Comparison of ENCODE assay signal across 19 cellular contexts in genomic region chr16:17445421-17445820, GRCh38.
"Had no signal": no experiment of that assay in that cellular context is flagged by ENCODE, and none has a peak within 500 bp of the region (broad histone marks: within the 10 kb centered on the region; RNA-seq: fewer than 3 reads in every experiment).

No MANE protein-coding gene starts in this region.

- H3K4me3 ChIP-seq: lung, spleen had no signal

- H3K27ac ChIP-seq: neutrophil had no signal

- DNase-seq: effector memory CD8-positive, alpha-beta T cell; foreskin melanocyte; head of caudate nucleus; hippocampal formation; left colon; left ventricle myocardium superior; mesenchymal stem cell; midbrain; posterior cingulate gyrus; spleen; stimulated activated CD4-positive, alpha-beta T cell treated with anti-CD3 and anti-CD28 coated beads, Interleukin-2, amount 100 ng/mL, for 24 hours; stimulated activated CD4-positive, alpha-beta T cell treated with anti-CD3 and anti-CD28 coated beads, Interleukin-4, amount 100 ng/mL, for 4 hours; stimulated activated naive B cell treated with anti-CD40 and anti-IgM and Interleukin-4, amounts not matched to agents 10 μg/mL and 1 μg/mL and 100 μg/mL, for 72 hours; stimulated activated naive CD8-positive, alpha-beta T cell treated with anti-CD3 and anti-CD28 coated beads, Interleukin-15, amount 100 ng/mL, for 72 hours; trophoblast cell had no signal

- H3K27ac Mint-ChIP-seq: stimulated activated naive B cell treated with anti-CD40 and anti-IgM and Interleukin-4, amounts not matched to agents 10 μg/mL and 1 μg/mL and 100 μg/mL, for 72 hours; stimulated activated naive CD8-positive, alpha-beta T cell treated with anti-CD3 and anti-CD28 coated beads, Interleukin-15, amount 100 ng/mL, for 72 hours had no signal

- H3K27me3 Mint-ChIP-seq: effector memory CD8-positive, alpha-beta T cell; natural killer cell treated with Interleukin-12 subunit alpha and Interleukin-12 subunit beta and Interleukin-15 and Interleukin-18, amount 100 ng/mL, for 72 hours; stimulated activated naive B cell treated with anti-CD40 and anti-IgM and Interleukin-4, amounts not matched to agents 10 μg/mL and 1 μg/mL and 100 μg/mL, for 72 hours; stimulated activated naive CD8-positive, alpha-beta T cell treated with anti-CD3 and anti-CD28 coated beads, Interleukin-15, amount 100 ng/mL, for 72 hours had no signal

- H3K4me3 Mint-ChIP-seq: effector memory CD8-positive, alpha-beta T cell; natural killer cell treated with Interleukin-12 subunit alpha and Interleukin-12 subunit beta and Interleukin-15 and Interleukin-18, amount 100 ng/mL, for 72 hours; stimulated activated naive B cell treated with anti-CD40 and anti-IgM and Interleukin-4, amounts not matched to agents 10 μg/mL and 1 μg/mL and 100 μg/mL, for 72 hours; stimulated activated naive CD8-positive, alpha-beta T cell treated with anti-CD3 and anti-CD28 coated beads, Interleukin-15, amount 100 ng/mL, for 72 hours had no signal

- H3K9me3 Mint-ChIP-seq: effector memory CD8-positive, alpha-beta T cell; natural killer cell treated with Interleukin-12 subunit alpha and Interleukin-12 subunit beta and Interleukin-15 and Interleukin-18, amount 100 ng/mL, for 72 hours had no signal

- H3K27me3 ChIP-seq: neutrophil, spleen had no signal

- H3K9me3 ChIP-seq: neutrophil, spleen had no signal

- ATAC-seq: effector memory CD8-positive, alpha-beta T cell; left colon; left ventricle myocardium superior; natural killer cell treated with Interleukin-12 subunit alpha and Interleukin-12 subunit beta and Interleukin-15 and Interleukin-18, amount 100 ng/mL, for 72 hours; sciatic nerve; stimulated activated naive B cell treated with anti-CD40 and anti-IgM and Interleukin-4, amounts not matched to agents 10 μg/mL and 1 μg/mL and 100 μg/mL, for 72 hours; stimulated activated naive CD8-positive, alpha-beta T cell treated with anti-CD3 and anti-CD28 coated beads, Interleukin-15, amount 100 ng/mL, for 72 hours had no signal

- H3K36me3 ChIP-seq: neutrophil had no signal
